18 cellular contexts compared by ENCODE assay signal in the genomic region with DNA sequence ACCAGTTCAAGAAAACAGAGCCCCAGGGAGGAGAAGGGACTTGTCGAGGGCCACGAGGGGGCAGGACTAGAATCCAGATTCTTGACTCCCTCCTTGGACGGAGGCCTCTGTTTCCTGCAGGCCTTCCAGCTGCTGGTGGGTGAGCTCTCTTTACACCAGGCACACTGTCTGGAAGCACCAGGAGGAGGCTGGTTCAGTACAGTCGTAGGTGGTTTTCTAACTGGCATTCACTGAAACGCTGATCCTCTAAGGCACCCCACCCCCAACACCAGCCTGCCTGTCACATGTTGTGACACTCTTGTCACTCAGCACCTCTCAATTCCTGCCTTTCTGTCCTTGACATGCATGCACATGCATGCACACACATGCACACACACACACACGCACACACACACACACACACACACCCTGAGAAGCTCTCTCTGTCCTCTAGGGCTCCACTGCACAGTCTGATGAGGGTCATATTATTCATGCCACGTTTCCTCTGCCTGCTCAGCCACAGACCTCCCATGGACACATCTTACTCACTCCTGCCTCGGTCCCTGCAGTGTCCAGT. TPM values are rescaled to one million over a fixed set of nuclear protein-coding genes. Genes with fewer than 3 reads are reported as not detected.
DNase-seq lines count a peak whose midpoint lies in the region; TF ChIP-seq lines count a peak whose summit lies in the region.
"Had no signal": no experiment of that assay in that cellular context is flagged by ENCODE, and none has a peak within 500 bp of the region (broad histone marks: within the 10 kb centered on the region; RNA-seq: fewer than 3 reads in every experiment).

No MANE protein-coding gene starts in this region.

- H3K9me3 ChIP-seq in prostate gland, result no peaks in the 10 kb centered on the region
- H3K9me3 ChIP-seq: gastroesophageal sphincter, vagina had no signal

- intact Hi-C loops in prostate gland (cut with DNase I), result no loop called here

- H3K4me3 ChIP-seq in prostate gland, result no peak overlapping the region
- H3K4me3 ChIP-seq: gastroesophageal sphincter, vagina had no signal

- no peaks in the 10 kb centered on the region for H3K4me1 ChIP-seq in prostate gland (replicated peaks)
- H3K4me1 ChIP-seq: vagina had no signal

- H3K27ac ChIP-seq in caudate nucleus (ENCODE audit: low read depth, low read length) (no peak overlapping the region), prostate gland (no peak overlapping the region)
- H3K27ac ChIP-seq: gastroesophageal sphincter, vagina had no signal

- WGBS in prostate gland, result 61% methylated on average over 8 of the region's 8 CpGs

- no peak for TF ChIP-seq POLR2A in prostate gland (IDR thresholded peaks at IDR 0.05)

- no peaks in the 10 kb centered on the region for H3K36me3 ChIP-seq in prostate gland
- H3K36me3 ChIP-seq: gastroesophageal sphincter, vagina had no signal

- H3K27me3 ChIP-seq in prostate gland (replicated peaks; ENCODE audit: insufficient read depth), result no peaks in the 10 kb centered on the region
- H3K27me3 ChIP-seq: gastroesophageal sphincter, vagina had no signal

- DNase-seq in A172 (ENCODE audit: low spot score) (peak; percentile 38), LHCN-M2 (ENCODE audit: low read depth) (peak; percentile 55), caudate nucleus (lab: John Stamatoyannopoulos, UW) (peak in 38 of 61 donors; percentile 4 to 89 (median 38)), myocyte (ENCODE audit: low read depth) (peak; percentile 27), prostate gland (ENCODE audit: low spot score) (no peak), NCI-H510A treated with DMSO at 0.1 percent for 48 hours (lab: John Stamatoyannopoulos, UW) (no peak), NOMO-1 (lab: John Stamatoyannopoulos, UW; ENCODE audit: unreplicated experiment in 2 of 2) (no peak), islet precursor cell (no peak)
- DNase-seq: activated naive CD4-positive, alpha-beta T cell treated with anti-CD3 and anti-CD28 coated beads, Interleukin-2, amount 50 U/mL, for 16 hours; left cardiac atrium; NCI-H1417 treated with DMSO at 0.1 percent for 48 hours; SIG-M5; stimulated activated CD4-positive, alpha-beta T cell treated with anti-CD3 and anti-CD28 coated beads, Interleukin-1b, Interleukin-23, amount 100 ng/mL, for 48 hours had no signal

- no peak for TF ChIP-seq CTCF in prostate gland (IDR thresholded peaks at IDR 0.05)

RNA-seq across cellular contexts. Expression of gene MS4A10, which starts 0.8 kb away (rescaled TPM):
- total RNA-seq in A172 (2014; rRNA removed; shearing (Covaris generic)), result not detected in 2 replicates
- total RNA-seq in LHCN-M2 (2014; rRNA removed) (not detected in 2 replicates), myocyte (not detected in 2 replicates), prostate gland (under 1 TPM in 1 of 2 donors, not detected in 1; 0.45 TPM)
- not detected for polyA plus RNA-seq in LHCN-M2 (2012)
- polyA plus RNA-seq in myocyte (2012), result not detected
- total RNA-seq: activated CD8-positive, alpha-beta memory T cell treated with anti-CD3 and anti-CD28 coated beads for 36 hours; dermis microvascular lymphatic vessel endothelial cell; gastroesophageal sphincter; H4; left cardiac atrium; vagina had no signal

RNA-seq across cellular contexts. Expression of gene MS4A15, which starts 29.2 kb away (rescaled TPM):
- not detected in 2 replicates for total RNA-seq in A172 (2014; rRNA removed; shearing (Covaris generic))
- total RNA-seq in LHCN-M2 (2014; rRNA removed), result not detected in 2 replicates
- polyA plus RNA-seq in LHCN-M2 (2012), result not detected
- total RNA-seq in myocyte, result not detected in 2 replicates
- polyA plus RNA-seq in myocyte (2012), result not detected
- not detected for total RNA-seq in prostate gland
- total RNA-seq: activated CD8-positive, alpha-beta memory T cell treated with anti-CD3 and anti-CD28 coated beads for 36 hours; gastroesophageal sphincter; H4; left cardiac atrium; vagina had no signal

RNA-seq across cellular contexts. Expression of gene CCDC86, which starts 56.0 kb away (rescaled TPM):
- total RNA-seq in A172 (2014; rRNA removed; shearing (Covaris generic)), result 14.2 and 15.7 TPM in 2 replicates
- 33.1 and 34.5 TPM in 2 replicates for total RNA-seq in LHCN-M2 (2014; rRNA removed)
- 38.2 TPM for polyA plus RNA-seq in LHCN-M2 (2012)
- total RNA-seq in myocyte, result 19.2 and 24.1 TPM in 2 replicates
- 25.9 TPM for polyA plus RNA-seq in myocyte (2012)
- 10 to 100 TPM; 48.7 to 56.7 TPM for total RNA-seq in prostate gland

Comparison
In these comparisons a context has a peak if more than half of its experiments do, and no peak if none do; other contexts are left out.
1. DNase-seq: peak in A172 (single experiment), LHCN-M2 (single experiment), caudate nucleus (38 of 61) and myocyte (single experiment); none in prostate gland (single experiment), NCI-H510A treated with DMSO at 0.1 percent for 48 hours (single experiment), NOMO-1 (0 of 2) and islet precursor cell (single experiment).